In genomic region chr16:54879681-54880080, GRCh38 we compare ENCODE assay signal across 19 cellular contexts. TPM values are rescaled to one million over a fixed set of nuclear protein-coding genes. Genes with fewer than 3 reads are reported as not detected.
"Had no signal": no experiment of that assay in that cellular context is flagged by ENCODE, and none has a peak within 500 bp of the region (broad histone marks: within the 10 kb centered on the region; RNA-seq: fewer than 3 reads in every experiment).

No MANE protein-coding gene starts in this region.

- DNase-seq: activated CD4-positive, alpha-beta T cell treated with anti-CD3 and anti-CD28 coated beads, Interleukin-2, amount 10 ng/mL, durations not matched to agents 24 days and 14 days; activated CD4-positive, CD25-positive, alpha-beta regulatory T cell; activated CD8-positive, alpha-beta T cell treated with anti-CD3 and anti-CD28 coated beads, Interleukin-2, amount 10 ng/mL, durations not matched to agents 7 days and 5 days; activated naive CD4-positive, alpha-beta T cell treated with anti-CD3 and anti-CD28 coated beads for 36 hours; activated T-cell treated with anti-CD3 and anti-CD28 coated beads, Interleukin-2, amount 50 U/mL, for 24 hours; body of pancreas; central memory CD4-positive, alpha-beta T cell; dorsolateral prefrontal cortex; erythroblast; left lung; nephron progenitor cell; nucleus accumbens; posterior cingulate gyrus; retina; stimulated activated CD4-positive, alpha-beta T cell treated with anti-CD3 and anti-CD28 coated beads, Interleukin-2, amount 100 ng/mL, for 24 hours; T-helper 1 cell; T-helper 9 cell had no signal

- ATAC-seq: activated CD8-positive, alpha-beta T cell treated with anti-CD3 and anti-CD28 coated beads, Interleukin-2, amount 10 ng/mL, durations not matched to agents 7 days and 5 days; body of pancreas; left lung had no signal

- H3K4me3 ChIP-seq: body of pancreas, dorsolateral prefrontal cortex, hepatocyte, left lung, tibial nerve had no signal

RNA-seq across cellular contexts. Expression of gene IRX5, which starts 51.0 kb away (rescaled TPM):
- total RNA-seq: activated CD8-positive, alpha-beta T cell treated with anti-CD3 and anti-CD28 coated beads, Interleukin-2, amount 10 ng/mL, durations not matched to agents 7 days and 5 days; activated naive CD4-positive, alpha-beta T cell treated with anti-CD3 and anti-CD28 coated beads for 36 hours; tibial nerve had no signal
